1 cellular context compared by ENCODE assay signal in genomic region chr4:73435984-73436383, GRCh38.
TF ChIP-seq lines count a peak whose summit lies in the region.

Gene AFP, plus strand, starts transcription at chr4:73436221. Its CDS starts 42 bp downstream, at chr4:73436263.

TF ChIP-seq in HepG2, 621 proteins besides CTCF, POLR2A, EP300 and RAD21 (continues in another document):
- TF ChIP-seq, protein P1, sequence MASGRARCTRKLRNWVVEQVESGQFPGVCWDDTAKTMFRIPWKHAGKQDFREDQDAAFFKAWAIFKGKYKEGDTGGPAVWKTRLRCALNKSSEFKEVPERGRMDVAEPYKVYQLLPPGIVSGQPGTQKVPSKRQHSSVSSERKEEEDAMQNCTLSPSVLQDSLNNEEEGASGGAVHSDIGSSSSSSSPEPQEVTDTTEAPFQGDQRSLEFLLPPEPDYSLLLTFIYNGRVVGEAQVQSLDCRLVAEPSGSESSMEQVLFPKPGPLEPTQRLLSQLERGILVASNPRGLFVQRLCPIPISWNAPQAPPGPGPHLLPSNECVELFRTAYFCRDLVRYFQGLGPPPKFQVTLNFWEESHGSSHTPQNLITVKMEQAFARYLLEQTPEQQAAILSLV (CRISPR knock-in tag; IDR thresholded peaks at IDR 0.05; ENCODE audit: borderline replicate concordance), result no peak
- TF ChIP-seq ZNF205 (CRISPR knock-in tag; IDR thresholded peaks at IDR 0.05) (no peak), ZNF331 (CRISPR knock-in tag; IDR thresholded peaks at IDR 0.05) (no peak), TCF12 (IDR thresholded peaks at IDR 0.05) (no peak), TCF12 (CRISPR knock-in tag; IDR thresholded peaks at IDR 0.05) (no peak), ZNF740 (CRISPR knock-in tag; IDR thresholded peaks at IDR 0.05) (no peak), ZNF577 (CRISPR knock-in tag; IDR thresholded peaks at IDR 0.05; ENCODE audit: borderline replicate concordance, low read depth) (no peak), TBX2 (CRISPR knock-in tag; IDR thresholded peaks at IDR 0.05; ENCODE audit: borderline replicate concordance) (no peak), ZFYVE20 (CRISPR knock-in tag; IDR thresholded peaks at IDR 0.05; ENCODE audit: borderline replicate concordance, low read depth) (no peak), ZBTB21 (CRISPR knock-in tag; IDR thresholded peaks at IDR 0.05) (no peak), ZNF230 (CRISPR knock-in tag; IDR thresholded peaks at IDR 0.05) (no peak), ADNP (CRISPR knock-in tag; IDR thresholded peaks at IDR 0.05) (no peak), FOXJ3 (CRISPR knock-in tag; IDR thresholded peaks at IDR 0.05; ENCODE audit: borderline replicate concordance) (peak; percentile 36; the same call in 1 of the 2 replicates), ZNF207 (IDR thresholded peaks at IDR 0.05; ENCODE audit: borderline replicate concordance) (no peak), E2F1 (CRISPR knock-in tag; IDR thresholded peaks at IDR 0.05) (no peak), DR1 (CRISPR knock-in tag; IDR thresholded peaks at IDR 0.05) (no peak), ZBTB38 (CRISPR knock-in tag; IDR thresholded peaks at IDR 0.05) (no peak), MXI1 (IDR thresholded peaks at IDR 0.05; ENCODE audit: borderline replicate concordance, low read depth, low read length) (no peak), ARID4A (CRISPR knock-in tag; IDR thresholded peaks at IDR 0.05; ENCODE audit: borderline replicate concordance) (no peak), NFIC (IDR thresholded peaks at IDR 0.05; ENCODE audit: low read length) (peak; percentile 82), HNRNPUL1 (IDR thresholded peaks at IDR 0.05; ENCODE audit: low read depth, low read length) (no peak), ZNF615 (CRISPR knock-in tag; IDR thresholded peaks at IDR 0.05; ENCODE audit: borderline replicate concordance) (no peak), ETV5 (CRISPR knock-in tag; IDR thresholded peaks at IDR 0.05; ENCODE audit: borderline replicate concordance) (no peak), HDAC1 (CRISPR knock-in tag; IDR thresholded peaks at IDR 0.05) (0 out of 2 replicates have a peak, but pooled peaks have one; percentile 21), ZNF251 (CRISPR knock-in tag; IDR thresholded peaks at IDR 0.05) (no peak), ZNF678 (CRISPR knock-in tag; IDR thresholded peaks at IDR 0.05) (no peak), ERF (CRISPR knock-in tag; IDR thresholded peaks at IDR 0.05) (no peak), XBP1 (CRISPR knock-in tag; IDR thresholded peaks at IDR 0.05) (no peak), MYNN (CRISPR knock-in tag; IDR thresholded peaks at IDR 0.05; ENCODE audit: low read depth) (no peak), NFIB (CRISPR knock-in tag; IDR thresholded peaks at IDR 0.05; ENCODE audit: borderline replicate concordance) (no peak), EEA1 (CRISPR knock-in tag; IDR thresholded peaks at IDR 0.05; ENCODE audit: borderline replicate concordance) (no peak), DNMT3B (CRISPR knock-in tag; conservative IDR thresholded peaks at IDR 0.05) (no peak), HNF4A (CRISPR knock-in tag; IDR thresholded peaks at IDR 0.05) (no peak), FOSL1 (CRISPR knock-in tag; IDR thresholded peaks at IDR 0.05; ENCODE audit: borderline replicate concordance) (no peak), HOXD1 (CRISPR knock-in tag; IDR thresholded peaks at IDR 0.05) (no peak), ZNF484 (CRISPR knock-in tag; IDR thresholded peaks at IDR 0.05; ENCODE audit: borderline replicate concordance, low read depth) (no peak), POLR2G (IDR thresholded peaks at IDR 0.05; ENCODE audit: low read depth, low read length) (no peak), REXO4 (CRISPR knock-in tag; IDR thresholded peaks at IDR 0.05; ENCODE audit: borderline replicate concordance) (no peak), SATB2 (CRISPR knock-in tag; IDR thresholded peaks at IDR 0.05) (peak; percentile 77; the same call in 1 of the 2 replicates), ZNF382 (CRISPR knock-in tag; IDR thresholded peaks at IDR 0.05; ENCODE audit: borderline replicate concordance) (no peak), ARNT2 (CRISPR knock-in tag; IDR thresholded peaks at IDR 0.05; ENCODE audit: low read depth) (no peak), ATAD3A (CRISPR knock-in tag; IDR thresholded peaks at IDR 0.05) (no peak), BRD4 (CRISPR knock-in tag; IDR thresholded peaks at IDR 0.05) (no peak), ZNF180 (CRISPR knock-in tag; IDR thresholded peaks at IDR 0.05; ENCODE audit: borderline replicate concordance, low read depth) (no peak), KLF15 (CRISPR knock-in tag; IDR thresholded peaks at IDR 0.05; ENCODE audit: borderline replicate concordance) (no peak), SMAD3 (CRISPR knock-in tag; IDR thresholded peaks at IDR 0.05) (no peak), MIER2 (CRISPR knock-in tag; IDR thresholded peaks at IDR 0.05) (no peak), HNRNPL (IDR thresholded peaks at IDR 0.05; ENCODE audit: low read depth, low read length) (no peak), PCBP1 (IDR thresholded peaks at IDR 0.05; ENCODE audit: borderline replicate concordance, low read depth, low read length) (no peak), ZNF235 (CRISPR knock-in tag; IDR thresholded peaks at IDR 0.05; ENCODE audit: borderline replicate concordance) (no peak), PHB2 (IDR thresholded peaks at IDR 0.05; ENCODE audit: partially characterized antibody) (no peak), ZNF567 (CRISPR knock-in tag; IDR thresholded peaks at IDR 0.05; ENCODE audit: borderline replicate concordance) (no peak)
- TF ChIP-seq, protein P2, sequence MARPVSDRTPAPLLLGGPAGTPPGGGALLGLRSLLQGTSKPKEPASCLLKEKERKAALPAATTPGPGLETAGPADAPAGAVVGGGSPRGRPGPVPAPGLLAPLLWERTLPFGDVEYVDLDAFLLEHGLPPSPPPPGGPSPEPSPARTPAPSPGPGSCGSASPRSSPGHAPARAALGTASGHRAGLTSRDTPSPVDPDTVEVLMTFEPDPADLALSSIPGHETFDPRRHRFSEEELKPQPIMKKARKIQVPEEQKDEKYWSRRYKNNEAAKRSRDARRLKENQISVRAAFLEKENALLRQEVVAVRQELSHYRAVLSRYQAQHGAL (CRISPR knock-in tag; IDR thresholded peaks at IDR 0.05; ENCODE audit: not compliant biosample characterization), result no peak
- TF ChIP-seq, protein P3, sequence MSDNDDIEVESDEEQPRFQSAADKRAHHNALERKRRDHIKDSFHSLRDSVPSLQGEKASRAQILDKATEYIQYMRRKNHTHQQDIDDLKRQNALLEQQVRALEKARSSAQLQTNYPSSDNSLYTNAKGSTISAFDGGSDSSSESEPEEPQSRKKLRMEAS (IDR thresholded peaks at IDR 0.05), result no peak
- TF ChIP-seq, protein P4, sequence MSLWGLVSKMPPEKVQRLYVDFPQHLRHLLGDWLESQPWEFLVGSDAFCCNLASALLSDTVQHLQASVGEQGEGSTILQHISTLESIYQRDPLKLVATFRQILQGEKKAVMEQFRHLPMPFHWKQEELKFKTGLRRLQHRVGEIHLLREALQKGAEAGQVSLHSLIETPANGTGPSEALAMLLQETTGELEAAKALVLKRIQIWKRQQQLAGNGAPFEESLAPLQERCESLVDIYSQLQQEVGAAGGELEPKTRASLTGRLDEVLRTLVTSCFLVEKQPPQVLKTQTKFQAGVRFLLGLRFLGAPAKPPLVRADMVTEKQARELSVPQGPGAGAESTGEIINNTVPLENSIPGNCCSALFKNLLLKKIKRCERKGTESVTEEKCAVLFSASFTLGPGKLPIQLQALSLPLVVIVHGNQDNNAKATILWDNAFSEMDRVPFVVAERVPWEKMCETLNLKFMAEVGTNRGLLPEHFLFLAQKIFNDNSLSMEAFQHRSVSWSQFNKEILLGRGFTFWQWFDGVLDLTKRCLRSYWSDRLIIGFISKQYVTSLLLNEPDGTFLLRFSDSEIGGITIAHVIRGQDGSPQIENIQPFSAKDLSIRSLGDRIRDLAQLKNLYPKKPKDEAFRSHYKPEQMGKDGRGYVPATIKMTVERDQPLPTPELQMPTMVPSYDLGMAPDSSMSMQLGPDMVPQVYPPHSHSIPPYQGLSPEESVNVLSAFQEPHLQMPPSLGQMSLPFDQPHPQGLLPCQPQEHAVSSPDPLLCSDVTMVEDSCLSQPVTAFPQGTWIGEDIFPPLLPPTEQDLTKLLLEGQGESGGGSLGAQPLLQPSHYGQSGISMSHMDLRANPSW (CRISPR knock-in tag; IDR thresholded peaks at IDR 0.05; ENCODE audit: borderline replicate concordance), result no peak
- TF ChIP-seq, protein P5, sequence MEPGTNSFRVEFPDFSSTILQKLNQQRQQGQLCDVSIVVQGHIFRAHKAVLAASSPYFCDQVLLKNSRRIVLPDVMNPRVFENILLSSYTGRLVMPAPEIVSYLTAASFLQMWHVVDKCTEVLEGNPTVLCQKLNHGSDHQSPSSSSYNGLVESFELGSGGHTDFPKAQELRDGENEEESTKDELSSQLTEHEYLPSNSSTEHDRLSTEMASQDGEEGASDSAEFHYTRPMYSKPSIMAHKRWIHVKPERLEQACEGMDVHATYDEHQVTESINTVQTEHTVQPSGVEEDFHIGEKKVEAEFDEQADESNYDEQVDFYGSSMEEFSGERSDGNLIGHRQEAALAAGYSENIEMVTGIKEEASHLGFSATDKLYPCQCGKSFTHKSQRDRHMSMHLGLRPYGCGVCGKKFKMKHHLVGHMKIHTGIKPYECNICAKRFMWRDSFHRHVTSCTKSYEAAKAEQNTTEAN (CRISPR knock-in tag; conservative IDR thresholded peaks at IDR 0.05), result no peak
- TF ChIP-seq, protein P6, sequence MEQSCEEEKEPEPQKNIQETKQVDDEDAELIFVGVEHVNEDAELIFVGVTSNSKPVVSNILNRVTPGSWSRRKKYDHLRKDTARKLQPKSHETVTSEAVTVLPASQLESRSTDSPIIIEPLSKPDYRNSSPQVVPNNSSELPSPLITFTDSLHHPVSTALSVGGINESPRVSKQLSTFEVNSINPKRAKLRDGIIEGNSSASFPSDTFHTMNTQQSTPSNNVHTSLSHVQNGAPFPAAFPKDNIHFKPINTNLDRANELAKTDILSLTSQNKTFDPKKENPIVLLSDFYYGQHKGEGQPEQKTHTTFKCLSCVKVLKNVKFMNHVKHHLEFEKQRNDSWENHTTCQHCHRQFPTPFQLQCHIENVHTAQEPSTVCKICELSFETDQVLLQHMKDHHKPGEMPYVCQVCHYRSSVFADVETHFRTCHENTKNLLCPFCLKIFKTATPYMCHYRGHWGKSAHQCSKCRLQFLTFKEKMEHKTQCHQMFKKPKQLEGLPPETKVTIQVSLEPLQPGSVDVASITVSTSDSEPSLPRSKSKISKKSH (CRISPR knock-in tag; IDR thresholded peaks at IDR 0.05; ENCODE audit: borderline replicate concordance), result no peak
- TF ChIP-seq, protein P7, sequence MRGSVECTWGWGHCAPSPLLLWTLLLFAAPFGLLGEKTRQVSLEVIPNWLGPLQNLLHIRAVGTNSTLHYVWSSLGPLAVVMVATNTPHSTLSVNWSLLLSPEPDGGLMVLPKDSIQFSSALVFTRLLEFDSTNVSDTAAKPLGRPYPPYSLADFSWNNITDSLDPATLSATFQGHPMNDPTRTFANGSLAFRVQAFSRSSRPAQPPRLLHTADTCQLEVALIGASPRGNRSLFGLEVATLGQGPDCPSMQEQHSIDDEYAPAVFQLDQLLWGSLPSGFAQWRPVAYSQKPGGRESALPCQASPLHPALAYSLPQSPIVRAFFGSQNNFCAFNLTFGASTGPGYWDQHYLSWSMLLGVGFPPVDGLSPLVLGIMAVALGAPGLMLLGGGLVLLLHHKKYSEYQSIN (CRISPR knock-in tag; IDR thresholded peaks at IDR 0.05; ENCODE audit: borderline replicate concordance), result no peak
